In the genomic region with DNA sequence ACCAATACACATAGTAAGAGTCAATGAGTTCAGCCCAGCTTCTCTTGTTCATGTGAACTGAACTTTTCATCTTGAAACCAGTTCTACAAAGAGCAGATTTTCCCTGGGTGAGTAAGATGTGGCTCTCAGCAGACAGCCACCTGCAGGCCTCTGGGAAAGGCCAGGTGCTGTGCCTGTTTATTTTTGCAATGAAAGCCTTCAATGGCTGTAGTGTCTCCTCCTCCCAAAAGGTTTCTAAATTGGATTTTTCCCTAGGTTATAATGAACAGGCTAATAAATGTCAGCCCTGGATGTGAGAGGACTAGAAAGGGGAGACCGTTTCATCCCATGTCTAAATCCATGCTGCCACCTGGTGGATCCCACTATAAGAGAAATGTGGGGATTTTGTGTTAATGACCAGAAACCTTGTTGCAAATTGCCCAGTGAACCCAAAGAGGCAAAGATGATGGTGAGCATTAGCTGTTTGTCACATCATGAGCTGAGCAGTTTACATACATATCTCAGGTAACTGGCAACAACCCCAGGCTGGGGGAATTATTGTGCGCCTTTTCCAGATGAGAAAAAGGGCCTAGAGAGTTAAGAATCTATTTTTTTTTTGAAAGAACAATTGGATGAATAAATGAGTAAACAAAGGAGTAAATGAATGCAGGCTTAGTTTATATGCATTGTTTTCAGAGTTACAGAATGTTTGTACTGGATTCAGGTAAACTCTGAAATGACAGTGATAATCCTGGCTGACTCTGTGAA, we compare ENCODE assay signal across 1 cellular context.
TF ChIP-seq lines count a peak whose summit lies in the region.

No MANE protein-coding gene starts in this region.

TF ChIP-seq in GM12878, 131 proteins besides CTCF, POLR2A, EP300 and RAD21 (continued from another document):
- TF ChIP-seq, protein P1, sequence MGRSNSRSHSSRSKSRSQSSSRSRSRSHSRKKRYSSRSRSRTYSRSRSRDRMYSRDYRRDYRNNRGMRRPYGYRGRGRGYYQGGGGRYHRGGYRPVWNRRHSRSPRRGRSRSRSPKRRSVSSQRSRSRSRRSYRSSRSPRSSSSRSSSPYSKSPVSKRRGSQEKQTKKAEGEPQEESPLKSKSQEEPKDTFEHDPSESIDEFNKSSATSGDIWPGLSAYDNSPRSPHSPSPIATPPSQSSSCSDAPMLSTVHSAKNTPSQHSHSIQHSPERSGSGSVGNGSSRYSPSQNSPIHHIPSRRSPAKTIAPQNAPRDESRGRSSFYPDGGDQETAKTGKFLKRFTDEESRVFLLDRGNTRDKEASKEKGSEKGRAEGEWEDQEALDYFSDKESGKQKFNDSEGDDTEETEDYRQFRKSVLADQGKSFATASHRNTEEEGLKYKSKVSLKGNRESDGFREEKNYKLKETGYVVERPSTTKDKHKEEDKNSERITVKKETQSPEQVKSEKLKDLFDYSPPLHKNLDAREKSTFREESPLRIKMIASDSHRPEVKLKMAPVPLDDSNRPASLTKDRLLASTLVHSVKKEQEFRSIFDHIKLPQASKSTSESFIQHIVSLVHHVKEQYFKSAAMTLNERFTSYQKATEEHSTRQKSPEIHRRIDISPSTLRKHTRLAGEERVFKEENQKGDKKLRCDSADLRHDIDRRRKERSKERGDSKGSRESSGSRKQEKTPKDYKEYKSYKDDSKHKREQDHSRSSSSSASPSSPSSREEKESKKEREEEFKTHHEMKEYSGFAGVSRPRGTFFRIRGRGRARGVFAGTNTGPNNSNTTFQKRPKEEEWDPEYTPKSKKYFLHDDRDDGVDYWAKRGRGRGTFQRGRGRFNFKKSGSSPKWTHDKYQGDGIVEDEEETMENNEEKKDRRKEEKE (IDR thresholded peaks at IDR 0.05): no peak
